ENCODE assay signal across 17 cellular contexts in genomic region chr3:36212291-36212690, GRCh38.
DNase-seq lines count a peak whose midpoint lies in the region; ATAC-seq and TF ChIP-seq lines count a peak whose summit lies in the region.
"Had no signal": no experiment of that assay in that cellular context is flagged by ENCODE, and none has a peak within 500 bp of the region (broad histone marks: within the 10 kb centered on the region; RNA-seq: fewer than 3 reads in every experiment).

No MANE protein-coding gene starts in this region.

- TF ChIP-seq CTCF in BJ (IDR thresholded peaks at IDR 0.05; ENCODE audit: insufficient read depth, low read depth, low read length) = no peak
- no peak for TF ChIP-seq CTCF in IMR-90 (conservative IDR thresholded peaks at IDR 0.05; ENCODE audit: low read depth, low read length)
- no peak for TF ChIP-seq CTCF in cardiac fibroblast (IDR thresholded peaks at IDR 0.05; ENCODE audit: low read depth, low read length)

- in situ Hi-C loops in IMR-90 (cut with MboI; ENCODE audit: low sequenced_read_pairs) = no loop called here

- no peaks in the 10 kb centered on the region for H4K20me1 ChIP-seq in IMR-90 (ENCODE audit: insufficient read depth, low read length)

- H3K9ac ChIP-seq in IMR-90 (ENCODE audit: low read depth, low read length) = no peak overlapping the region

- no peak overlapping the region for H3K27ac ChIP-seq in IMR-90 (ENCODE audit: insufficient read depth, low read length)
- H3K27ac ChIP-seq: C4-2B had no signal

- no peak overlapping the region for H2BK20ac ChIP-seq in IMR-90 (ENCODE audit: low read depth, low read length)

- dilution Hi-C loops in IMR-90 (cut with HindIII; ENCODE audit: low sequenced_read_pairs, unreplicated experiment) = no loop called here

- H3K9me3 ChIP-seq in IMR-90 (ENCODE audit: control insufficient read depth, insufficient read depth, low read length) = no peaks in the 10 kb centered on the region

- DNase-seq in BJ (ENCODE audit: low read depth) (peak; percentile 77), IMR-90 (no peak), cardiac fibroblast (ENCODE audit: low read depth in 2 of 2) (peak; percentile 39 to 45), non-pigmented ciliary epithelial cell (ENCODE audit: low read depth) (peak; percentile 11), GOT3 (lab: John Stamatoyannopoulos, UW) (no peak), superior temporal gyrus (ENCODE audit: extremely low spot score) (no peak), HT-29 (ENCODE audit: low spot score) (no peak), retina (no peak)
- DNase-seq: activated CD4-positive, alpha-beta T cell treated with anti-CD3 and anti-CD28 coated beads for 4 hours; activated naive CD4-positive, alpha-beta T cell treated with anti-CD3 and anti-CD28 coated beads, Interleukin-2, amount 10 ng/mL, durations not matched to agents 7 days and 5 days; DMS153; foreskin melanocyte; naive thymus-derived CD4-positive, alpha-beta T cell; NCI-H1105 treated with DMSO at 0.1 percent for 48 hours; NCI-H2227 treated with DMSO at 0.1 percent for 48 hours; SHP77 treated with DMSO at 0.1 percent for 48 hours had no signal

- ATAC-seq in IMR-90 (ENCODE audit: low read depth) = no peak
- ATAC-seq: naive thymus-derived CD4-positive, alpha-beta T cell had no signal

- no peak overlapping the region for H2BK5ac ChIP-seq in IMR-90 (ENCODE audit: low read depth, low read length, poor library complexity, severe bottlenecking)

- no peaks in the 10 kb centered on the region for H3K79me1 ChIP-seq in IMR-90 (ENCODE audit: low read depth in 1 of 2, low read length in 2 of 2)

- H3K23ac ChIP-seq in IMR-90 (ENCODE audit: low read depth, low read length) = no peak overlapping the region

- no peak for TF ChIP-seq POLR2A in IMR-90 (IDR thresholded peaks at IDR 0.05; ENCODE audit: low read depth, low read length)

- H3K14ac ChIP-seq in IMR-90 (replicated peaks; ENCODE audit: low read depth, low read length) = no peak overlapping the region

- H4K8ac ChIP-seq in IMR-90 (ENCODE audit: low read depth in 2 of 2, low read length in 2 of 2) = no peak overlapping the region

- H3K56ac ChIP-seq in IMR-90 (ENCODE audit: extremely low read depth, insufficient read depth, low read length) = no peak overlapping the region

- H2BK120ac ChIP-seq in IMR-90 (ENCODE audit: low read depth, low read length) = no peak overlapping the region

- H2BK15ac ChIP-seq in IMR-90 (ENCODE audit: low read depth, low read length) = no peak overlapping the region

- TF ChIP-seq RAD21 in IMR-90 (IDR thresholded peaks at IDR 0.05; ENCODE audit: low read length) = no peak

- intact Hi-C loops in IMR-90 (cut with micrococcal nuclease) = no loop called here

- H4K91ac ChIP-seq in IMR-90 (ENCODE audit: insufficient read depth, low read depth, low read length) = no peak overlapping the region

- no TSS peak for BruUV-seq in IMR-90 (replicated peaks; lab: Mats Ljungman, UMichigan)

- no peak overlapping the region for H3K4me2 ChIP-seq in IMR-90 (ENCODE audit: low read depth, low read length)

- CTCF ChIA-PET in BJ (lab: Yijun Ruan, JAX) (no interaction called here), IMR-90 (lab: Yijun Ruan, JAX) (no interaction called here)

- no peaks in the 10 kb centered on the region for H3K27me3 ChIP-seq in BJ (ENCODE audit: control insufficient read depth, insufficient read depth, low read length)
- no peaks in the 10 kb centered on the region for H3K27me3 ChIP-seq in IMR-90 (ENCODE audit: control insufficient read depth, insufficient read depth, low read length)

- H3K4me3 ChIP-seq in BJ (ENCODE audit: low read depth, low read length) (no peak overlapping the region), IMR-90 (ENCODE audit: insufficient read depth, low read depth, low read length) (no peak overlapping the region), cardiac fibroblast (replicated peaks in 1 of 2; ENCODE audit: low read depth in 2 of 2, low read length in 2 of 2) (no peak overlapping the region)

- H3K36me3 ChIP-seq in BJ (ENCODE audit: control insufficient read depth, insufficient read depth, low read length) (no peaks in the 10 kb centered on the region), IMR-90 (ENCODE audit: control insufficient read depth, insufficient read depth, low read length) (no peaks in the 10 kb centered on the region)

- WGBS in IMR-90 (ENCODE audit: extremely low coverage in 2 of 2, insufficient read length in 1 of 2), 2 experiments = no CpG with 5 or more reads among the region's 2 CpGs

- no peak overlapping the region for H2AFZ ChIP-seq in IMR-90 (replicated peaks; ENCODE audit: low read length, poor library complexity)

- POLR2A ChIA-PET in BJ (lab: Charles Lee) (no interaction called here), IMR-90 (lab: Charles Lee; ENCODE audit: unreplicated experiment) (no interaction called here)

- H3K4ac ChIP-seq in IMR-90 (ENCODE audit: low read depth, low read length) = no peak overlapping the region

- no peaks in the 10 kb centered on the region for H3K4me1 ChIP-seq in IMR-90 (ENCODE audit: control insufficient read depth, insufficient read depth, low read length)

- H4K5ac ChIP-seq in IMR-90 (ENCODE audit: low read depth, low read length) = no peak overlapping the region

- no peaks in the 10 kb centered on the region for H3K9me1 ChIP-seq in IMR-90 (ENCODE audit: insufficient read depth, low read length)

- no peak overlapping the region for H2AK5ac ChIP-seq in IMR-90 (ENCODE audit: low read depth, low read length)

- H3K18ac ChIP-seq in IMR-90 (ENCODE audit: low read depth, low read length) = no peak overlapping the region

- no peak overlapping the region for H2AK9ac ChIP-seq in IMR-90 (replicated peaks; ENCODE audit: low read depth, low read length, poor library complexity)

TF ChIP-seq in IMR-90, 13 proteins besides CTCF, POLR2A, EP300 and RAD21:
- TF ChIP-seq NFE2L2 (IDR thresholded peaks at IDR 0.05; ENCODE audit: low read depth, low read length) = peak; percentile 54
- TF ChIP-seq RCOR1 (IDR thresholded peaks at IDR 0.05; ENCODE audit: insufficient replicate concordance, low read length) = no peak
- TF ChIP-seq CHD1 (IDR thresholded peaks at IDR 0.05; ENCODE audit: low read depth, low read length) = no peak

Comparison
In these comparisons a context has a peak if more than half of its experiments do, and no peak if none do; other contexts are left out.
1. DNase-seq: peak in BJ (single experiment), cardiac fibroblast (2 of 2) and non-pigmented ciliary epithelial cell (single experiment); none in IMR-90 (single experiment), GOT3 (single experiment), superior temporal gyrus (single experiment), HT-29 (single experiment) and retina (single experiment).